1 cellular context compared by ENCODE assay signal in genomic region chr5:125683669-125684068, GRCh38.
TF ChIP-seq lines count a peak whose summit lies in the region.

No MANE protein-coding gene starts in this region.

TF ChIP-seq in IMR-90, 13 proteins besides CTCF, POLR2A, EP300 and RAD21 (continued from another document):
- TF ChIP-seq ELK1 (IDR thresholded peaks at IDR 0.05; ENCODE audit: borderline replicate concordance, low read depth, low read length) (no peak), CEBPB (IDR thresholded peaks at IDR 0.05; ENCODE audit: low read depth, low read length) (no peak), MAFK (IDR thresholded peaks at IDR 0.05; ENCODE audit: low read depth, low read length) (no peak), CHD1 (IDR thresholded peaks at IDR 0.05; ENCODE audit: low read depth, low read length) (no peak)
